ENCODE assay signal across 28 cellular contexts in the genomic region with DNA sequence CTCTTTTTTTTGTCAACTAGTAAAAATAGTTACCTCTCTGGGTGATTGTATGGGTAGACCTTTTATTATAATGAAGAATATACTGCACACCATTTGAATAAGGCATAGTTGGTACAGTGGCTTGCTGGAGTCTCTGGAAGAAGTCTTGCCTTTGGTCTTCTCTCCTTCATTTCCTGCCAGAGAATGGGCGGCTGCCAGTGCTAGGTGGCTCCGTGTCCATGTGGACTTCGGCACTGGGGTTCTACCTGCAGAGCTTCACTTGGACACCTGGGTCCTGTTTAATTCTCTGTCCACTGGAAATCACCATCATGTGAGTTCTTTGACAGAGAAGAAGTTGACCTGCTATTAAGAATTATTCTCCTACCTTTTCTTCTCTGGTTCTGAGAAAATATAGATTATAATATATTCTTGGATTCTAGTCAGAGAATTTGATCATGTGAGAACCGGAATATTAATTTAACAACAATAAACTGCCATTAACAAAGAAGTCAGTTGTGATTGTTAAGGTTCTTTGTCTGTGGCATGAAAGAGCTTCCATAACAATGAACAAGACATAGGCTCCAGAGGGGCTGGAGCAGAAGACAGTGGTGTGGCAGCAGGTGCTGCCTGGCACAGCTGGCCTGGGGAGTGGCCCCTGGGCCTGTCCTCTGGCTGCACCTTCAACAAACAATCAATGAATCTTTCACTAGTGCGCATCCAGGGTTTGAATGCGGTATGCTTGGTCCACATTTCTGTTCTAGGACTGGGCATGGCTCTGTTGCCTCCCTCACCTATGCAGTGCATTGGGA.
A peak's percentile ranks its signal among the peaks of the same experiment; 100 is the strongest.
DNase-seq lines count a peak whose midpoint lies in the region; ATAC-seq and TF ChIP-seq lines count a peak whose summit lies in the region.
"Had no signal": no experiment of that assay in that cellular context is flagged by ENCODE, and none has a peak within 500 bp of the region (broad histone marks: within the 10 kb centered on the region; RNA-seq: fewer than 3 reads in every experiment).

No MANE protein-coding gene starts in this region.

- no peak overlapping the region for H3K18ac ChIP-seq in H9 (ENCODE audit: insufficient read length, low read depth, low read length)

- no peak overlapping the region for H3K14ac ChIP-seq in H9 (ENCODE audit: insufficient read depth, low read length)

- no peaks in the 10 kb centered on the region for H4K20me1 ChIP-seq in H9 (ENCODE audit: control insufficient read depth, insufficient read depth, insufficient read length)

- H3K9me3 ChIP-seq in neutrophil (no peaks in the 10 kb centered on the region), H9 (ENCODE audit: control insufficient read depth, low read depth, low read length) (no peaks in the 10 kb centered on the region)
- H3K9me3 ChIP-seq: heart right ventricle had no signal

- no peaks in the 10 kb centered on the region for H3K79me1 ChIP-seq in H9 (ENCODE audit: insufficient read depth, low read depth, low read length, poor library complexity, severe bottlenecking)

- POLR2A ChIA-PET in activated naive CD8-positive, alpha-beta T cell treated with anti-CD3 and anti-CD28 coated beads, Interleukin-2, amount 10 ng/mL, durations not matched to agents 7 days and 5 days (lab: Charles Lee) = interaction anchor here (0.7 kb wide), 1 partner anchor 18 kb away, joined by 4 read pairs; no protein-coding TSS in a partner anchor

- H3T11ph ChIP-seq in H9 (ENCODE audit: low read length) = no peak overlapping the region

- no peak overlapping the region for H3K4me3 Mint-ChIP-seq in activated naive CD8-positive, alpha-beta T cell treated with anti-CD3 and anti-CD28 coated beads, Interleukin-2, amount 10 ng/mL, durations not matched to agents 7 days and 5 days
- no peak overlapping the region for H3K4me3 Mint-ChIP-seq in activated naive CD8-positive, alpha-beta T cell treated with anti-CD3 and anti-CD28 coated beads for 36 hours
- H3K4me3 Mint-ChIP-seq in H9 = no peak overlapping the region
- H3K4me3 Mint-ChIP-seq: activated CD4-positive, alpha-beta T cell treated with anti-CD3 and anti-CD28 coated beads, Interleukin-2, amount 10 ng/mL, durations not matched to agents 7 days and 5 days; activated naive CD4-positive, alpha-beta T cell treated with anti-CD3 and anti-CD28 coated beads for 36 hours; effector memory CD8-positive, alpha-beta T cell; GM23338 had no signal

- H3K4me2 ChIP-seq in H9 (ENCODE audit: insufficient read depth, insufficient read length, low read length) = no peak overlapping the region
- H3K4me2 ChIP-seq: GM23338 had no signal

- no peak overlapping the region for H2AK5ac ChIP-seq in H9 (ENCODE audit: insufficient read length, low read length)

- TF ChIP-seq CTCF in coronary artery (IDR thresholded peaks at IDR 0.05) (no peak), neutrophil (IDR thresholded peaks at IDR 0.05) (no peak), H9 (conservative IDR thresholded peaks at IDR 0.05) (no peak)

- no peaks in the 10 kb centered on the region for H3K27me3 Mint-ChIP-seq in activated naive CD8-positive, alpha-beta T cell treated with anti-CD3 and anti-CD28 coated beads, Interleukin-2, amount 10 ng/mL, durations not matched to agents 7 days and 5 days
- H3K27me3 Mint-ChIP-seq in activated naive CD8-positive, alpha-beta T cell treated with anti-CD3 and anti-CD28 coated beads for 36 hours = no peaks in the 10 kb centered on the region
- no peaks in the 10 kb centered on the region for H3K27me3 Mint-ChIP-seq in H9 (ENCODE audit: low read depth)
- H3K27me3 Mint-ChIP-seq: activated CD4-positive, alpha-beta T cell treated with anti-CD3 and anti-CD28 coated beads, Interleukin-2, amount 10 ng/mL, durations not matched to agents 7 days and 5 days; CD8-positive, alpha-beta memory T cell; effector memory CD8-positive, alpha-beta T cell had no signal

- H4K8ac ChIP-seq in H9 (replicated peaks; ENCODE audit: insufficient read length, low read depth, low read length) = no peak overlapping the region

- H4K91ac ChIP-seq in H9 (ENCODE audit: insufficient read length, low read depth, low read length) = no peak overlapping the region

- H3K23me2 ChIP-seq in H9 (ENCODE audit: insufficient read length, low read depth, low read length, poor library complexity, severe bottlenecking) = no peaks in the 10 kb centered on the region

- WGBS in H9 (ENCODE audit: extremely low coverage, insufficient read length, low lambda C conversion rate) = no CpG with 5 or more reads among the region's 6 CpGs

- DNase-seq in activated naive CD8-positive, alpha-beta T cell treated with anti-CD3 and anti-CD28 coated beads, Interleukin-2, amount 10 ng/mL, durations not matched to agents 7 days and 5 days = no peak
- DNase-seq in activated naive CD8-positive, alpha-beta T cell treated with anti-CD3 and anti-CD28 coated beads for 36 hours = no peak
- DNase-seq in coronary artery (ENCODE audit: low spot score) (peak; percentile 31), H9 (no peak)
- DNase-seq: 8988T; activated CD4-positive, alpha-beta T cell treated with anti-CD3 and anti-CD28 coated beads, Interleukin-2, amount 10 ng/mL, durations not matched to agents 7 days and 5 days; activated naive CD4-positive, alpha-beta T cell treated with anti-CD3 and anti-CD28 coated beads for 36 hours; amniotic stem cell; CD8-positive, alpha-beta memory T cell; DMS153; effector memory CD8-positive, alpha-beta T cell; heart right ventricle; KBM-7; kidney glomerular epithelial cell; mesenchymal stem cell; NCI-H1105; NCI-H2081; NCI-H226; NCI-H748 treated with DMSO at 0.1 percent for 48 hours; SIG-M5; stimulated activated CD4-positive, alpha-beta T cell treated with anti-CD3 and anti-CD28 coated beads, Interleukin-2, amount 100 ng/mL, for 24 hours; T-helper 9 cell had no signal

- no peak for ATAC-seq in activated naive CD8-positive, alpha-beta T cell treated with anti-CD3 and anti-CD28 coated beads, Interleukin-2, amount 10 ng/mL, durations not matched to agents 7 days and 5 days (ENCODE audit: low read depth)
- ATAC-seq in HG02852 (IDR thresholded peaks at IDR 0.05; ENCODE audit: unreplicated experiment) (no peak), HG02840 (IDR thresholded peaks at IDR 0.05; ENCODE audit: low FRiP score, unreplicated experiment) (no peak)
- ATAC-seq: effector memory CD8-positive, alpha-beta T cell; GM23338 had no signal

- no peak overlapping the region for H2BK120ac ChIP-seq in H9 (ENCODE audit: low read depth, low read length, poor library complexity, severe bottlenecking)

- no peak overlapping the region for H3K4ac ChIP-seq in H9 (ENCODE audit: low read depth, low read length)

- no peak overlapping the region for H3K56ac ChIP-seq in H9 (ENCODE audit: insufficient read length, low read depth, low read length)

- H3K36me3 ChIP-seq in neutrophil = no peaks in the 10 kb centered on the region

- no peaks in the 10 kb centered on the region for H3K79me2 ChIP-seq in H9 (ENCODE audit: insufficient read depth, low read length)

- H3K23ac ChIP-seq in H9 (ENCODE audit: insufficient read length, low read depth, low read length) = no peak overlapping the region

- H2BK15ac ChIP-seq in H9 (ENCODE audit: low read depth, low read length) = no peak overlapping the region

- H2AFZ ChIP-seq in H9 (ENCODE audit: low read length) = no peak overlapping the region
- H2AFZ ChIP-seq: GM23338 had no signal

- no peak overlapping the region for H4K5ac ChIP-seq in H9 (ENCODE audit: insufficient read length, low read depth, low read length)

- H3K4me1 Mint-ChIP-seq in activated naive CD8-positive, alpha-beta T cell treated with anti-CD3 and anti-CD28 coated beads, Interleukin-2, amount 10 ng/mL, durations not matched to agents 7 days and 5 days = peaks cover 14% of the 10 kb centered on the region
- H3K4me1 Mint-ChIP-seq in activated naive CD8-positive, alpha-beta T cell treated with anti-CD3 and anti-CD28 coated beads for 36 hours = peaks cover 17% of the 10 kb centered on the region
- peaks cover 37 to 49% of the 10 kb centered on the region in 2 experiments for H3K4me1 Mint-ChIP-seq in H9

- H3K9ac ChIP-seq in H9 (ENCODE audit: extremely low read depth, insufficient read length, low read length) = no peak overlapping the region

- H3K27me3 ChIP-seq in neutrophil (no peaks in the 10 kb centered on the region), H9 (ENCODE audit: insufficient read depth, low read length) (no peaks in the 10 kb centered on the region)
- H3K27me3 ChIP-seq: heart right ventricle had no signal

- H3K9me3 Mint-ChIP-seq in activated naive CD8-positive, alpha-beta T cell treated with anti-CD3 and anti-CD28 coated beads, Interleukin-2, amount 10 ng/mL, durations not matched to agents 7 days and 5 days = no peaks in the 10 kb centered on the region
- H3K9me3 Mint-ChIP-seq in activated naive CD8-positive, alpha-beta T cell treated with anti-CD3 and anti-CD28 coated beads for 36 hours = no peaks in the 10 kb centered on the region
- no peaks in the 10 kb centered on the region for H3K9me3 Mint-ChIP-seq in H9
- H3K9me3 Mint-ChIP-seq: activated CD4-positive, alpha-beta T cell treated with anti-CD3 and anti-CD28 coated beads, Interleukin-2, amount 10 ng/mL, durations not matched to agents 7 days and 5 days; activated naive CD4-positive, alpha-beta T cell treated with anti-CD3 and anti-CD28 coated beads for 36 hours; CD8-positive, alpha-beta memory T cell; effector memory CD8-positive, alpha-beta T cell; GM23338 had no signal

- H3K4me1 ChIP-seq in neutrophil (ENCODE audit: control insufficient read depth in 1 of 2, insufficient read depth in 1 of 2, low read depth in 1 of 2, low read length in 1 of 2) (peaks cover 15 to 55% of the 10 kb centered on the region in 2 experiments), H9 (ENCODE audit: insufficient read depth, low read length) (peaks cover 4% of the 10 kb centered on the region; the same call in 1 of the 2 replicates)

- H2BK12ac ChIP-seq in H9 (ENCODE audit: insufficient read length, low read depth, low read length) = no peak overlapping the region

- no peak overlapping the region for H2BK5ac ChIP-seq in H9 (ENCODE audit: insufficient read length, low read length)

- peak overlapping the region; percentile 28 for H3K27ac Mint-ChIP-seq in activated naive CD8-positive, alpha-beta T cell treated with anti-CD3 and anti-CD28 coated beads, Interleukin-2, amount 10 ng/mL, durations not matched to agents 7 days and 5 days
- no peak overlapping the region for H3K27ac Mint-ChIP-seq in activated naive CD8-positive, alpha-beta T cell treated with anti-CD3 and anti-CD28 coated beads for 36 hours
- H3K27ac Mint-ChIP-seq in H9 = no peak overlapping the region; a peak in 2 of 7 replicates
- H3K27ac Mint-ChIP-seq: activated CD4-positive, alpha-beta T cell treated with anti-CD3 and anti-CD28 coated beads, Interleukin-2, amount 10 ng/mL, durations not matched to agents 7 days and 5 days; activated naive CD4-positive, alpha-beta T cell treated with anti-CD3 and anti-CD28 coated beads for 36 hours; GM23338 had no signal

- no peak overlapping the region for H3K4me3 ChIP-seq in coronary artery
- no peak overlapping the region for H3K4me3 ChIP-seq in neutrophil (ENCODE audit: low read depth in 1 of 2, low read length in 1 of 2)
- H3K4me3 ChIP-seq: GM23338, heart right ventricle had no signal

- peaks cover 8% of the 10 kb centered on the region for H3K36me3 Mint-ChIP-seq in activated naive CD8-positive, alpha-beta T cell treated with anti-CD3 and anti-CD28 coated beads, Interleukin-2, amount 10 ng/mL, durations not matched to agents 7 days and 5 days
- peaks cover 5% of the 10 kb centered on the region for H3K36me3 Mint-ChIP-seq in activated naive CD8-positive, alpha-beta T cell treated with anti-CD3 and anti-CD28 coated beads for 36 hours
- peaks cover 0 to 8% (median 0%) of the 10 kb centered on the region in 3 experiments; a peak in 4 of 7 replicates for H3K36me3 Mint-ChIP-seq in H9 (ENCODE audit: insufficient read depth in 1 of 3, low read depth in 3 of 3)

- H3K27ac ChIP-seq in coronary artery (no peak overlapping the region), neutrophil (peak overlapping the region; percentile 80), temporal lobe (ENCODE audit: low read depth, low read length) (peak overlapping the region; percentile 96), H9 (ENCODE audit: insufficient read length, low read depth, low read length) (no peak overlapping the region)
- H3K27ac ChIP-seq: heart right ventricle, VCaP had no signal

- no peak overlapping the region for H2BK20ac ChIP-seq in H9 (ENCODE audit: low read depth, low read length, poor library complexity, severe bottlenecking)

Comparison
In these comparisons a context has a peak if more than half of its experiments do, and no peak if none do; other contexts are left out.
1. H3K27ac ChIP-seq: peak in neutrophil (single experiment) and temporal lobe (single experiment); none in coronary artery (0 of 2) and H9 (single experiment).